Comparison of ENCODE assay signal across 1 cellular context in the genomic region with DNA sequence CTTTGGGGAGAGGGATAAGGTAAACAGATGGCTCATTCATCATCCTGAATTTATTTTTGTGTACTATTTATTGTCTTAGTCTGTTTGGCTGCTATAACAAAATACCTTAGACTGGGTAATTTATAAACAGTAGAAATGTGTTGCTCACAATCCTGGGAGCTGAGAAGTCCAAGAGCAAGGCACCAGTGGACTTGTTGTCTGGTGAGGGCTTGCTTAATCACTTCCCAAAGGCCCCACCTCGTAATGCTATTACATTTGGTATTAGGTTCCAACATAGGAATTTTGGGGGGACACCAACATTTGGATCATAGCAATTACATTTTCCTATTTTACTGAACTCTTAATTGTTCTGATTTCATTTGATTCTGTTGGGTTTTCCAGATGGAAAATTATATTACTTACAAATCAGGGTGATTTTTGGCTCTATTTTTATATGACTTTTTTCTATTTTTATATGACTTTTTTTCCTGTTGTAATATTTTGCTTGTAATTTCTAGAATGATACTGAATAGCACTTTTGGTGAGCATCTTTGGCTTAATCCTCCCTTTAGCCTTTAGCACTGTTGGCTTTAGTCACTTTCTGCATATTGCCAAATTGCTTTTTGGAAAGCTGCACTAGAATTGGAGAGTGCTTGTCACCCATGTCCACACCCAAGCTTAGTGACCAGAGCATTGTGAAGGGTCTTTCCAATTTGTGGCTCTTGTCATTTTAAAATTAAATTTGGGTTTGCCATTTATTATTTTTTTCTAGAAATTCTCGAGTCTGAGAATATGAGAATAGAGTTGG.
A peak's percentile ranks its signal among the peaks of the same experiment; 100 is the strongest.
TF ChIP-seq lines count a peak whose summit lies in the region.

No MANE protein-coding gene starts in this region.

TF ChIP-seq in HepG2, 621 proteins besides CTCF, POLR2A, EP300 and RAD21 (continued from another document):
- TF ChIP-seq, protein P1, sequence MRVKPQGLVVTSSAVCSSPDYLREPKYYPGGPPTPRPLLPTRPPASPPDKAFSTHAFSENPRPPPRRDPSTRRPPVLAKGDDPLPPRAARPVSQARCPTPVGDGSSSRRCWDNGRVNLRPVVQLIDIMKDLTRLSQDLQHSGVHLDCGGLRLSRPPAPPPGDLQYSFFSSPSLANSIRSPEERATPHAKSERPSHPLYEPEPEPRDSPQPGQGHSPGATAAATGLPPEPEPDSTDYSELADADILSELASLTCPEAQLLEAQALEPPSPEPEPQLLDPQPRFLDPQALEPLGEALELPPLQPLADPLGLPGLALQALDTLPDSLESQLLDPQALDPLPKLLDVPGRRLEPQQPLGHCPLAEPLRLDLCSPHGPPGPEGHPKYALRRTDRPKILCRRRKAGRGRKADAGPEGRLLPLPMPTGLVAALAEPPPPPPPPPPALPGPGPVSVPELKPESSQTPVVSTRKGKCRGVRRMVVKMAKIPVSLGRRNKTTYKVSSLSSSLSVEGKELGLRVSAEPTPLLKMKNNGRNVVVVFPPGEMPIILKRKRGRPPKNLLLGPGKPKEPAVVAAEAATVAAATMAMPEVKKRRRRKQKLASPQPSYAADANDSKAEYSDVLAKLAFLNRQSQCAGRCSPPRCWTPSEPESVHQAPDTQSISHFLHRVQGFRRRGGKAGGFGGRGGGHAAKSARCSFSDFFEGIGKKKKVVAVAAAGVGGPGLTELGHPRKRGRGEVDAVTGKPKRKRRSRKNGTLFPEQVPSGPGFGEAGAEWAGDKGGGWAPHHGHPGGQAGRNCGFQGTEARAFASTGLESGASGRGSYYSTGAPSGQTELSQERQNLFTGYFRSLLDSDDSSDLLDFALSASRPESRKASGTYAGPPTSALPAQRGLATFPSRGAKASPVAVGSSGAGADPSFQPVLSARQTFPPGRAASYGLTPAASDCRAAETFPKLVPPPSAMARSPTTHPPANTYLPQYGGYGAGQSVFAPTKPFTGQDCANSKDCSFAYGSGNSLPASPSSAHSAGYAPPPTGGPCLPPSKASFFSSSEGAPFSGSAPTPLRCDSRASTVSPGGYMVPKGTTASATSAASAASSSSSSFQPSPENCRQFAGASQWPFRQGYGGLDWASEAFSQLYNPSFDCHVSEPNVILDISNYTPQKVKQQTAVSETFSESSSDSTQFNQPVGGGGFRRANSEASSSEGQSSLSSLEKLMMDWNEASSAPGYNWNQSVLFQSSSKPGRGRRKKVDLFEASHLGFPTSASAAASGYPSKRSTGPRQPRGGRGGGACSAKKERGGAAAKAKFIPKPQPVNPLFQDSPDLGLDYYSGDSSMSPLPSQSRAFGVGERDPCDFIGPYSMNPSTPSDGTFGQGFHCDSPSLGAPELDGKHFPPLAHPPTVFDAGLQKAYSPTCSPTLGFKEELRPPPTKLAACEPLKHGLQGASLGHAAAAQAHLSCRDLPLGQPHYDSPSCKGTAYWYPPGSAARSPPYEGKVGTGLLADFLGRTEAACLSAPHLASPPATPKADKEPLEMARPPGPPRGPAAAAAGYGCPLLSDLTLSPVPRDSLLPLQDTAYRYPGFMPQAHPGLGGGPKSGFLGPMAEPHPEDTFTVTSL (CRISPR knock-in tag; IDR thresholded peaks at IDR 0.05; ENCODE audit: borderline replicate concordance) = no peak
- TF ChIP-seq ZNF564 (CRISPR knock-in tag; IDR thresholded peaks at IDR 0.05) = peak; percentile 95
